ENCODE assay signal across 1 cellular context in genomic region chr1:153597206-153597605, GRCh38.
TF ChIP-seq lines count a peak whose summit lies in the region.

No MANE protein-coding gene starts in this region.

TF ChIP-seq in GM23338, 12 proteins besides CTCF, POLR2A, EP300 and RAD21 (continued from another document):
- TF ChIP-seq EZH2 (IDR thresholded peaks at IDR 0.05; ENCODE audit: low read depth, unreplicated experiment) (no peak), ZNF331 (CRISPR knock-in tag; IDR thresholded peaks at IDR 0.05; ENCODE audit: low read depth) (no peak), CREB1 (CRISPR knock-in tag; IDR thresholded peaks at IDR 0.05; ENCODE audit: low read depth) (no peak), ZNF462 (CRISPR knock-in tag; IDR thresholded peaks at IDR 0.05) (no peak), EZH2phosphoT487 (IDR thresholded peaks at IDR 0.05; ENCODE audit: unreplicated experiment) (no peak), NANOG (IDR thresholded peaks at IDR 0.05; ENCODE audit: borderline replicate concordance) (no peak), ZNF114 (CRISPR knock-in tag; IDR thresholded peaks at IDR 0.05) (no peak)
TF ChIP-seq in GM23338: peak in this region for 0.
